In genomic region chr19:36915992-36916830, GRCh38 we compare ENCODE assay signal across 8 cellular contexts.
DNase-seq lines count a peak whose midpoint lies in the region; ATAC-seq and TF ChIP-seq lines count a peak whose summit lies in the region.

Gene ZNF568 (plus strand): TSS chr19:36916332. CDS start chr19:36922771, 6,439 bp downstream.
Gene ZNF829 (minus strand): TSS chr19:36916291. CDS start chr19:36915167, 1,124 bp downstream.

- DNase-seq in NCI-H2029 treated with DMSO at 0.1 percent for 48 hours (lab: John Stamatoyannopoulos, UW) (peak; percentile 53), inferior parietal cortex (ENCODE audit: extremely low spot score) (peak; percentile 92), smooth muscle cell of the brain vasculature (ENCODE audit: low read depth, low spot score) (peak; percentile 50)
- peak; percentile 79 for DNase-seq in activated CD4-positive, CD25-positive, alpha-beta regulatory T cell treated with anti-CD3 and anti-CD28 coated beads, Interleukin-2, amount 50 U/mL, for 16 hours (ENCODE audit: low read depth, low spot score)
- DNase-seq in central memory CD4-positive, alpha-beta T cell: peak; percentile 93

- TF ChIP-seq CTCF in GM12873 (IDR thresholded peaks at IDR 0.05; ENCODE audit: insufficient read depth, low read depth, low read length, missing control alignments): peak; percentile 77

- ATAC-seq in HG02763 (IDR thresholded peaks at IDR 0.05; ENCODE audit: unreplicated experiment) (peak; percentile 88), HG03571 (IDR thresholded peaks at IDR 0.05; ENCODE audit: unreplicated experiment) (no peak)
